ENCODE assay signal across 17 cellular contexts in genomic region chr5:133581918-133582317, GRCh38. TPM values are rescaled to one million over a fixed set of nuclear protein-coding genes. Genes with fewer than 3 reads are reported as not detected.
DNase-seq lines count a peak whose midpoint lies in the region; ATAC-seq and TF ChIP-seq lines count a peak whose summit lies in the region.
"Had no signal": no experiment of that assay in that cellular context is flagged by ENCODE, and none has a peak within 500 bp of the region (broad histone marks: within the 10 kb centered on the region; RNA-seq: fewer than 3 reads in every experiment).

No MANE protein-coding gene starts in this region.

- no TSS peak for BruUV-seq in MCF 10A (replicated peaks; lab: Mats Ljungman, UMichigan)
- BruUV-seq in Calu3 (replicated peaks; lab: Mats Ljungman, UMichigan): no TSS peak

- H3K4me1 ChIP-seq in breast epithelium (no peaks in the 10 kb centered on the region), esophagus muscularis mucosa (no peaks in the 10 kb centered on the region)
- H3K4me1 ChIP-seq: HAP-1 had no signal

- TF ChIP-seq CTCF in MCF 10A (IDR thresholded peaks at IDR 0.05; ENCODE audit: unreplicated experiment) (no peak), breast epithelium (IDR thresholded peaks at IDR 0.05) (no peak), epithelial cell of esophagus (IDR thresholded peaks at IDR 0.05; ENCODE audit: insufficient read depth, low read depth, low read length, missing control alignments) (no peak), Calu3 (IDR thresholded peaks at IDR 0.05; ENCODE audit: unreplicated experiment) (no peak), esophagus muscularis mucosa (IDR thresholded peaks at IDR 0.05) (no peak)

- H3K27me3 ChIP-seq in breast epithelium: no peaks in the 10 kb centered on the region
- H3K27me3 ChIP-seq in esophagus muscularis mucosa: peaks cover 0 to 30% (median 0%) of the 10 kb centered on the region in 4 donors

- H3K36me3 Mint-ChIP-seq in MCF 10A (ENCODE audit: insufficient read depth, unreplicated experiment): no peaks in the 10 kb centered on the region
- H3K36me3 Mint-ChIP-seq in Calu3 (ENCODE audit: insufficient read depth, unreplicated experiment): no peaks in the 10 kb centered on the region

- no peak overlapping the region for H3K27ac Mint-ChIP-seq in MCF 10A (ENCODE audit: low read depth, unreplicated experiment)
- no peak overlapping the region for H3K27ac Mint-ChIP-seq in Calu3 (ENCODE audit: unreplicated experiment)
- H3K27ac Mint-ChIP-seq: IgD-negative memory B cell had no signal

- TF ChIP-seq POLR2A in breast epithelium (IDR thresholded peaks at IDR 0.05) (no peak), esophagus muscularis mucosa (IDR thresholded peaks at IDR 0.05; ENCODE audit: low read depth) (no peak)

- H3K27ac ChIP-seq in breast epithelium (no peak overlapping the region), esophagus muscularis mucosa (replicated peaks in 1 of 4) (no peak overlapping the region)

- H3K4me1 Mint-ChIP-seq in MCF 10A (ENCODE audit: insufficient read depth, unreplicated experiment) (no peaks in the 10 kb centered on the region), Calu3 (ENCODE audit: low read depth, unreplicated experiment) (no peaks in the 10 kb centered on the region)

- peaks cover 59% of the 10 kb centered on the region for H3K27me3 Mint-ChIP-seq in MCF 10A (ENCODE audit: insufficient read depth, unreplicated experiment)
- peaks cover 64% of the 10 kb centered on the region for H3K27me3 Mint-ChIP-seq in Calu3 (ENCODE audit: unreplicated experiment)

- ATAC-seq in GM19035 (IDR thresholded peaks at IDR 0.05; ENCODE audit: unreplicated experiment): no peak
- ATAC-seq: Panc1, SK-N-SH treated with all-trans-retinoic acid at 6 μM for 48 hours had no signal

- WGBS in esophagus muscularis mucosa: 100% methylated on average over 1 of the region's 5 CpGs

- TF ChIP-seq EP300 in esophagus muscularis mucosa (IDR thresholded peaks at IDR 0.05): no peak

- DNase-seq in MCF 10A (ENCODE audit: unreplicated experiment): peak; percentile 30
- DNase-seq in breast epithelium (ENCODE audit: low spot score in 2 of 2): no peak
- peak; percentile 22 for DNase-seq in NCI-H2196 treated with DMSO at 0.1 percent for 48 hours (lab: John Stamatoyannopoulos, UW; ENCODE audit: unreplicated experiment)
- peak; percentile 62 for DNase-seq in epithelial cell of esophagus (ENCODE audit: low read depth)
- DNase-seq in Calu3: no peak
- no peak for DNase-seq in esophagus muscularis mucosa (ENCODE audit: extremely low spot score)
- DNase-seq: C1 segment of cervical spinal cord, Kasumi-1, NCI-H1436, Right ventricle myocardium superior had no signal

- no peak overlapping the region for H3K4me3 ChIP-seq in breast epithelium
- no peak overlapping the region for H3K4me3 ChIP-seq in epithelial cell of esophagus (ENCODE audit: low read length)
- no peak overlapping the region for H3K4me3 ChIP-seq in esophagus muscularis mucosa
- H3K4me3 ChIP-seq: HAP-1 had no signal

- H3K4me3 Mint-ChIP-seq in MCF 10A (ENCODE audit: unreplicated experiment) (no peak overlapping the region), Calu3 (ENCODE audit: low read depth, unreplicated experiment) (no peak overlapping the region)
- H3K4me3 Mint-ChIP-seq: IgD-negative memory B cell had no signal

- peaks cover 5% of the 10 kb centered on the region for H3K9me3 Mint-ChIP-seq in MCF 10A (ENCODE audit: unreplicated experiment)
- no peaks in the 10 kb centered on the region for H3K9me3 Mint-ChIP-seq in Calu3 (ENCODE audit: low read depth, unreplicated experiment)
- H3K9me3 Mint-ChIP-seq: IgD-negative memory B cell had no signal

- H3K9me3 ChIP-seq in breast epithelium (no peaks in the 10 kb centered on the region), esophagus muscularis mucosa (no peaks in the 10 kb centered on the region)
- H3K9me3 ChIP-seq: HAP-1 had no signal

- H3K36me3 ChIP-seq in breast epithelium: no peaks in the 10 kb centered on the region
- no peaks in the 10 kb centered on the region for H3K36me3 ChIP-seq in esophagus muscularis mucosa
- H3K36me3 ChIP-seq: HAP-1 had no signal

- POLR2A ChIA-PET in MCF 10A (lab: Yijun Ruan, JAX): interaction anchor here (0.6 to 0.8 kb wide), 2 partner anchors 11 to 13 kb away, joined by 4 read pairs; no protein-coding TSS in a partner anchor

- CTCF ChIA-PET in MCF 10A (lab: Yijun Ruan, JAX): interaction anchor here (0.7 to 0.9 kb wide), 3 partner anchors 8 to 288 kb away, joined by 3 to 4 read pairs (median 3); no protein-coding TSS in a partner anchor
- CTCF ChIA-PET in Calu3 (lab: Charles Lee): interaction anchor here (1.2 kb wide), 1 partner anchor 24 kb away, joined by 3 read pairs; no protein-coding TSS in a partner anchor

- intact Hi-C loops in MCF 10A (cut with micrococcal nuclease): no loop called here
- intact Hi-C loops in breast epithelium (cut with DNase I; ENCODE audit: low total_unique reads): no loop called here
- intact Hi-C loops in Calu3 (cut with micrococcal nuclease; ENCODE audit: unreplicated experiment): no loop called here
- intact Hi-C loops in esophagus muscularis mucosa (cut with DNase I): no loop called here

RNA-seq across cellular contexts. Expression of gene FSTL4, which starts 30.4 kb away (rescaled TPM):
- total RNA-seq in MCF 10A (2022) (0.12 TPM in 1 of 2 replicates, not detected in the other), breast epithelium (under 1 TPM; 0.16 to 0.98 (median 0.88) TPM), Calu3 (2022) (0.71 TPM in 1 of 2 replicates, not detected in the other), esophagus muscularis mucosa (under 1 TPM in 3 of 4 donors, not detected in 1; 0.33 to 0.78 (median 0.34) TPM)
- total RNA-seq: G401; Right ventricle myocardium superior; T-helper 1 cell treated with Interleukin-12 subunit alpha and Interleukin-12 subunit beta and Interleukin-4 antibody, amounts not matched to agents 30 ng/mL and 1 ng/mL, for 36 hours had no signal

Comparison
In these comparisons a context has a peak if more than half of its experiments do, and no peak if none do; other contexts are left out.
1. DNase-seq: peak in MCF 10A (single experiment), NCI-H2196 treated with DMSO at 0.1 percent for 48 hours (single experiment) and epithelial cell of esophagus (single experiment); none in breast epithelium (0 of 2), Calu3 (single experiment) and esophagus muscularis mucosa (single experiment).